ENCODE assay signal across 2 cellular contexts in genomic region chr7:1548944-1549343, GRCh38.
A peak's percentile ranks its signal among the peaks of the same experiment; 100 is the strongest.
TF ChIP-seq lines count a peak whose summit lies in the region.

No MANE protein-coding gene starts in this region.

TF ChIP-seq in A549, 52 proteins besides CTCF, POLR2A, EP300 and RAD21:
- TF ChIP-seq POLR2AphosphoS2 (conservative IDR thresholded peaks at IDR 0.05; ENCODE audit: low read length): peak; percentile 83; the same call in 1 of the 2 replicates
- TF ChIP-seq ELK1 (IDR thresholded peaks at IDR 0.05; ENCODE audit: low read depth, low read length): no peak
- no peak for TF ChIP-seq HEYL (CRISPR knock-in tag; IDR thresholded peaks at IDR 0.05)
- TF ChIP-seq HES2 (IDR thresholded peaks at IDR 0.05): no peak
- TF ChIP-seq KDM1A (IDR thresholded peaks at IDR 0.05; ENCODE audit: low read depth): peak; percentile 61; the same call in 1 of the 2 replicates

TF ChIP-seq in K562, 482 proteins besides CTCF, POLR2A, EP300 and RAD21:
- TF ChIP-seq USF1 (CRISPR knock-in tag; IDR thresholded peaks at IDR 0.05): peak; percentile 45; the same call in 1 of the 2 replicates
- no peak for TF ChIP-seq PHB (CRISPR knock-in tag; IDR thresholded peaks at IDR 0.05)
- TF ChIP-seq ZNF280B (CRISPR knock-in tag; IDR thresholded peaks at IDR 0.05): no peak
- TF ChIP-seq KDM1A (IDR thresholded peaks at IDR 0.05): peak in 1 of 2 experiments; percentile 85; a peak in 1 of 4 replicates
- TF ChIP-seq MAX (CRISPR knock-in tag; IDR thresholded peaks at IDR 0.05): peak; percentile 47; the same call in 1 of the 2 replicates
